Comparison of ENCODE assay signal across 8 cellular contexts in genomic region chr21:44927587-44928461, GRCh38. TPM values are rescaled to one million over a fixed set of nuclear protein-coding genes. Genes with fewer than 3 reads are reported as not detected.
DNase-seq lines count a peak whose midpoint lies in the region; ATAC-seq and TF ChIP-seq lines count a peak whose summit lies in the region.
"Had no signal": no experiment of that assay in that cellular context is flagged by ENCODE, and none has a peak within 500 bp of the region (broad histone marks: within the 10 kb centered on the region; RNA-seq: fewer than 3 reads in every experiment).

No MANE protein-coding gene starts in this region.

- TF ChIP-seq CTCF in heart left ventricle (IDR thresholded peaks at IDR 0.05): no peak

- TF ChIP-seq POLR2A in heart left ventricle (IDR thresholded peaks at IDR 0.05): no peak

- ATAC-seq in GM21619 (IDR thresholded peaks at IDR 0.05; ENCODE audit: unreplicated experiment) (peak; percentile 30), heart left ventricle (peak in 3 of 4 donors; percentile 15 to 63 (median 52)), GM21526 (IDR thresholded peaks at IDR 0.05; ENCODE audit: low FRiP score, unreplicated experiment) (no peak)

- DNase-seq in RPMI8226 (peak; percentile 89), heart left ventricle (peak in 4 of 5 donors; percentile 45 to 84 (median 66)), NCI-H2171 (lab: John Stamatoyannopoulos, UW) (no peak)
- peak; percentile 82 for DNase-seq in activated T-helper 9 cell treated with anti-CD3 and anti-CD28 coated beads, Interleukin-2, amount 50 U/mL, for 16 hours (ENCODE audit: low read depth)
- DNase-seq in stimulated activated CD4-positive, alpha-beta T cell treated with anti-CD3 and anti-CD28 coated beads, Interleukin-15, amount 100 ng/mL, for 1 hour (ENCODE audit: low read depth in 1 of 2, low spot score in 1 of 2): peak; percentile 75 to 85

- WGBS in heart left ventricle, 4 donors: 17 to 22% (median 20%) methylated on average over 19 of the region's 19 CpGs

- peaks cover 2 to 37% (median 20%) of the 10 kb centered on the region in 9 donors for H3K27me3 ChIP-seq in heart left ventricle

- H3K9me3 ChIP-seq in heart left ventricle: no peaks in the 10 kb centered on the region

- H3K4me3 ChIP-seq in heart left ventricle: peak overlapping the region in 4 of 12 donors; percentile 10 to 57 (median 29)

- no peaks in the 10 kb centered on the region for H3K36me3 ChIP-seq in heart left ventricle

- peaks cover 0 to 91% (median 22%) of the 10 kb centered on the region in 12 donors for H3K4me1 ChIP-seq in heart left ventricle

- intact Hi-C loops in heart left ventricle (cut with DNase I): loop anchor here in 2 of 10 donors (5.0 kb wide), 1 partner anchor 36 kb away; no protein-coding TSS in a partner anchor

- peak overlapping the region in 3 of 12 donors; percentile 44 to 93 (median 56) for H3K27ac ChIP-seq in heart left ventricle

RNA-seq across cellular contexts. Expression of gene ITGB2, which starts 7.1 kb away (rescaled TPM):
- 100 to 1,000 TPM in 2 of 9 donors, 10 to 100 TPM in 5, 1 to 10 TPM in 2; 7.4 to 253 (median 27.7) TPM for total RNA-seq in heart left ventricle
- polyA plus RNA-seq in heart left ventricle: 10 to 100 TPM in 1 of 2 donors, 1 to 10 TPM in 1; 6.1 to 12.3 TPM
- polyA plus RNA-seq: neural cell had no signal

RNA-seq across cellular contexts. Expression of gene SLX9, which starts 12.0 kb away (rescaled TPM):
- 10 to 100 TPM; 38.5 to 53.1 (median 47.1) TPM for total RNA-seq in heart left ventricle
- 10 to 100 TPM; 63.8 to 77.8 TPM for polyA plus RNA-seq in heart left ventricle

RNA-seq across cellular contexts. Expression of gene PTTG1IP, which starts 54.3 kb away (rescaled TPM):
- total RNA-seq in heart left ventricle: 100 to 1,000 TPM; 134 to 319 (median 172) TPM
- 100 to 1,000 TPM; 126 to 253 TPM for polyA plus RNA-seq in heart left ventricle
